23 cellular contexts compared by ENCODE assay signal in the genomic region with DNA sequence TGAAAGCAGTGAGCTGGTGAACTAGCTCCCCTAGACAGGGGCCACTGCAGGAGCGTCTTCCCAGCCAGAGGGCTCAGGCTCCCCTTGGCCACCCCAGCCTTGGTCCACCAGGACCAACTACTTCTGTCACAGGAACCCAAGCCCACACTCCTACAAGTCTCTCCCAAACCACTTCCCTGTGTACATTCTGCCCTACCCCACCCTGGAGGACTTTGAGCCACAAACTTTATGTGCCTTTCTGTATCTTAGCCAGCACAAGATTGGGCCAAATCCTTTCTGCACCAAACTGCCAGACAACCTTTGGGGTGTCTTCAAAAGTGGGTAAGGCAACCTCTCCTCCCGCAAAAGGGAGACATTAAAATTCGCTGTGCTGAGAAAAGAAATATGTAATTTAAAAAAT. TPM values are rescaled to one million over a fixed set of nuclear protein-coding genes. Genes with fewer than 3 reads are reported as not detected.
DNase-seq lines count a peak whose midpoint lies in the region; ATAC-seq and TF ChIP-seq lines count a peak whose summit lies in the region.
"Had no signal": no experiment of that assay in that cellular context is flagged by ENCODE, and none has a peak within 500 bp of the region (broad histone marks: within the 10 kb centered on the region; RNA-seq: fewer than 3 reads in every experiment).

No MANE protein-coding gene starts in this region.

- no peak overlapping the region for H3K23ac ChIP-seq in neuronal stem cell (ENCODE audit: low read depth, low read length, poor library complexity)

- no peaks in the 10 kb centered on the region for H3K9me3 Mint-ChIP-seq in GM23338
- H3K9me3 Mint-ChIP-seq: CD14-positive monocyte; CD4-positive, alpha-beta T cell; CD8-positive, alpha-beta memory T cell; H9 had no signal

- no peak overlapping the region for H4K91ac ChIP-seq in neuronal stem cell (ENCODE audit: low read depth, low read length, poor library complexity)

- no peaks in the 10 kb centered on the region for H3K9me2 ChIP-seq in GM23338 (ENCODE audit: insufficient read depth)

- H3K36me3 Mint-ChIP-seq in GM23338 (ENCODE audit: low read depth): no peaks in the 10 kb centered on the region
- H3K36me3 Mint-ChIP-seq: CD14-positive monocyte; CD8-positive, alpha-beta memory T cell had no signal

- no peaks in the 10 kb centered on the region for H3K4me1 Mint-ChIP-seq in GM23338
- H3K4me1 Mint-ChIP-seq: CD14-positive monocyte; CD8-positive, alpha-beta memory T cell; H9 had no signal

- TF ChIP-seq CTCF in GM23338 (conservative IDR thresholded peaks at IDR 0.05; ENCODE audit: low read depth in 2 of 2) (no peak), colonic mucosa (IDR thresholded peaks at IDR 0.05) (no peak)

- H3K4me3 Mint-ChIP-seq in GM23338: no peak overlapping the region
- H3K4me3 Mint-ChIP-seq: CD14-positive monocyte; CD4-positive, alpha-beta T cell; CD8-positive, alpha-beta memory T cell; H9 had no signal

- no peak for ATAC-seq in GM23338
- ATAC-seq: GM12878, HCT116 had no signal

- no CpG with 5 or more reads among the region's 3 CpGs for WGBS in neuronal stem cell (ENCODE audit: extremely low coverage in 2 of 2, insufficient read length in 2 of 2, insufficient replicate concordance in 1 of 2), 2 donors

- intact Hi-C loops in colonic mucosa (cut with DNase I): no loop called here

- H2AK5ac ChIP-seq in neuronal stem cell (ENCODE audit: low read depth, low read length): peak overlapping the region; percentile 71

- no peaks in the 10 kb centered on the region for H3F3A ChIP-seq in GM23338 (replicated peaks; ENCODE audit: low read depth)

- H3K27me3 ChIP-seq in GM23338 (ENCODE audit: insufficient read depth) (no peaks in the 10 kb centered on the region), colonic mucosa (no peaks in the 10 kb centered on the region), neuronal stem cell (ENCODE audit: control insufficient read depth in 3 of 3, insufficient read depth in 3 of 3, low read depth in 1 of 3, low read length in 3 of 3) (peaks cover 0 to 6% (median 0%) of the 10 kb centered on the region in 3 experiments)
- H3K27me3 ChIP-seq: BE2C; BLaER1 treated with 17β-estradiol and CSF1 and Interleukin-3, amounts not matched to agents 10 nM and 100 nM had no signal

- H3K4me2 ChIP-seq in GM23338 (no peak overlapping the region), neuronal stem cell (ENCODE audit: insufficient read depth, low read length, poor library complexity, severe bottlenecking) (no peak overlapping the region)
- H3K4me2 ChIP-seq: BLaER1 treated with 17β-estradiol and CSF1 and Interleukin-3, amounts not matched to agents 10 nM and 100 nM had no signal

- no peak overlapping the region for H2BK12ac ChIP-seq in neuronal stem cell (ENCODE audit: low read length)

- H3K9me3 ChIP-seq in colonic mucosa: no peaks in the 10 kb centered on the region
- H3K9me3 ChIP-seq in neuronal stem cell (replicated peaks in 1 of 2; ENCODE audit: control insufficient read depth in 2 of 2, insufficient read depth in 1 of 2, low read depth in 1 of 2, low read length in 2 of 2): no peaks in the 10 kb centered on the region
- H3K9me3 ChIP-seq: BE2C had no signal

- 0 out of 2 replicates have a peak overlapping the region, but pooled peaks have one; percentile 24 for H2AFZ ChIP-seq in GM23338
- no peak overlapping the region for H2AFZ ChIP-seq in neuronal stem cell (ENCODE audit: low read length)
- H2AFZ ChIP-seq: GM23248 had no signal

- H3K27ac ChIP-seq in GM23338 (ENCODE audit: low read depth) (no peak overlapping the region), colonic mucosa (no peak overlapping the region), neuronal stem cell (replicated peaks; ENCODE audit: low read length) (no peak overlapping the region)
- H3K27ac ChIP-seq: 22Rv1; BLaER1 treated with 17β-estradiol and CSF1 and Interleukin-3, amounts not matched to agents 10 nM and 100 nM; GM23248 had no signal

- no peak overlapping the region for H4K8ac ChIP-seq in neuronal stem cell (ENCODE audit: low read depth, low read length)

- H3K36me3 ChIP-seq in GM23338 (ENCODE audit: insufficient read depth) (no peaks in the 10 kb centered on the region), colonic mucosa (no peaks in the 10 kb centered on the region), neuronal stem cell (replicated peaks in 1 of 2; ENCODE audit: control insufficient read depth in 2 of 2, insufficient read depth in 2 of 2, low read length in 2 of 2) (no peaks in the 10 kb centered on the region)
- H3K36me3 ChIP-seq: BE2C had no signal

- H3K4ac ChIP-seq in neuronal stem cell (ENCODE audit: low read length): no peak overlapping the region

- no peaks in the 10 kb centered on the region for H4K20me1 ChIP-seq in GM23338 (replicated peaks; ENCODE audit: insufficient read depth)
- H4K20me1 ChIP-seq: BLaER1 treated with 17β-estradiol and CSF1 and Interleukin-3, amounts not matched to agents 10 nM and 100 nM had no signal

- DNase-seq in NCI-H1417 (lab: John Stamatoyannopoulos, UW) (peak in 2 of 3 experiments; percentile 26 to 41), NCI-H1417 treated with DMSO at 0.1 percent for 48 hours (lab: John Stamatoyannopoulos, UW) (no peak), GM23338 (ENCODE audit: low spot score) (no peak), colonic mucosa (peak; percentile 66), neuronal stem cell (ENCODE audit: low spot score) (no peak), middle frontal gyrus (ENCODE audit: extremely low spot score, low spot score) (no peak), NCI-H69 (lab: John Stamatoyannopoulos, UW) (no peak), islet precursor cell (no peak)
- DNase-seq: ACHN; AML-193; BE2C; CD4-positive, alpha-beta T cell; CD8-positive, alpha-beta memory T cell; DMS 273 treated with DMSO at 0.1 percent for 48 hours; EL; GDM1; GM23248; H9 had no signal

- H3K79me2 ChIP-seq in GM23338 (replicated peaks; ENCODE audit: insufficient read depth): no peaks in the 10 kb centered on the region

- no peak overlapping the region for H2BK5ac ChIP-seq in neuronal stem cell (ENCODE audit: low read length)

- H3K4me3 ChIP-seq in GM23338: no peak overlapping the region
- no peak overlapping the region for H3K4me3 ChIP-seq in colonic mucosa
- H3K4me3 ChIP-seq in neuronal stem cell (ENCODE audit: low read length in 2 of 2): no peak overlapping the region
- H3K4me3 ChIP-seq: BLaER1 treated with 17β-estradiol and CSF1 and Interleukin-3, amounts not matched to agents 10 nM and 100 nM; GM12878; GM23248 had no signal

- H3K14ac ChIP-seq in neuronal stem cell (ENCODE audit: low read length): no peak overlapping the region

- no peaks in the 10 kb centered on the region for H3K4me1 ChIP-seq in GM23338 (ENCODE audit: insufficient read depth)
- no peaks in the 10 kb centered on the region for H3K4me1 ChIP-seq in colonic mucosa
- H3K4me1 ChIP-seq in neuronal stem cell (ENCODE audit: control insufficient read depth in 2 of 2, insufficient read depth in 1 of 2, low read depth in 1 of 2, low read length in 2 of 2): no peaks in the 10 kb centered on the region
- H3K4me1 ChIP-seq: BE2C; BLaER1 treated with 17β-estradiol and CSF1 and Interleukin-3, amounts not matched to agents 10 nM and 100 nM had no signal

- no peak overlapping the region for H3K9ac ChIP-seq in colonic mucosa (ENCODE audit: low read depth in 2 of 2, low read length in 2 of 2)
- H3K9ac ChIP-seq in neuronal stem cell (ENCODE audit: low read depth, low read length, poor library complexity): no peak overlapping the region
- H3K9ac ChIP-seq: BLaER1 treated with 17β-estradiol and CSF1 and Interleukin-3, amounts not matched to agents 10 nM and 100 nM; GM23248 had no signal

- H2BK15ac ChIP-seq in neuronal stem cell (ENCODE audit: low read length): no peak overlapping the region

- peak overlapping the region; percentile 63 for H2BK120ac ChIP-seq in neuronal stem cell (ENCODE audit: low read depth, low read length)

- H3K79me1 ChIP-seq in neuronal stem cell (ENCODE audit: low read depth, low read length): no peaks in the 10 kb centered on the region

- H3K27me3 Mint-ChIP-seq in GM23338 (ENCODE audit: insufficient read depth, low read depth, poor library complexity): no peaks in the 10 kb centered on the region
- H3K27me3 Mint-ChIP-seq: CD4-positive, alpha-beta T cell had no signal

- H3K18ac ChIP-seq in neuronal stem cell (ENCODE audit: low read length): peak overlapping the region; percentile 28

- no peak overlapping the region for H3K27ac Mint-ChIP-seq in GM23338
- H3K27ac Mint-ChIP-seq: CD14-positive monocyte; CD4-positive, alpha-beta T cell; CD8-positive, alpha-beta memory T cell; H9 had no signal

TF ChIP-seq in GM23338, 12 proteins besides CTCF, POLR2A, EP300 and RAD21 (continues in another document):
- TF ChIP-seq CREB1 (CRISPR knock-in tag; IDR thresholded peaks at IDR 0.05; ENCODE audit: low read depth): no peak
- TF ChIP-seq POLR2AphosphoS5 (IDR thresholded peaks at IDR 0.05; ENCODE audit: low read depth): no peak
- TF ChIP-seq ZNF114 (CRISPR knock-in tag; IDR thresholded peaks at IDR 0.05): no peak
- TF ChIP-seq EZH2 (IDR thresholded peaks at IDR 0.05; ENCODE audit: low read depth, unreplicated experiment): no peak

RNA-seq across cellular contexts. Expression of gene EFCAB5, which starts 31.6 kb away (rescaled TPM):
- not detected in 2 replicates for total RNA-seq in GM23338 (2014; rRNA removed; shearing (Covaris generic))
- polyA plus RNA-seq in GM23338 (2016; fragmentation: Nextera tagmentation; extraction: Ambion mirVana): 0.68 and 1.1 TPM in 2 replicates
- 1 to 10 TPM; 1.3 to 1.6 TPM for total RNA-seq in colonic mucosa
- 0.28 TPM for polyA plus RNA-seq in neuronal stem cell (2013, experiment 1 of 2)
- polyA plus RNA-seq in neuronal stem cell (2013, experiment 2 of 2): 0.29 TPM
- total RNA-seq: GM23248, H9 had no signal
- polyA plus RNA-seq: CD14-positive monocyte had no signal

RNA-seq across cellular contexts. Expression of gene SSH2, which starts 43.0 kb away (rescaled TPM):
- 9.9 and 13.2 TPM in 2 replicates for total RNA-seq in GM23338 (2014; rRNA removed; shearing (Covaris generic))
- 10.9 and 12.1 TPM in 2 replicates for polyA plus RNA-seq in GM23338 (2016; fragmentation: Nextera tagmentation; extraction: Ambion mirVana)
- 10 to 100 TPM; 28.1 to 28.2 TPM for total RNA-seq in colonic mucosa
- 11.4 TPM for polyA plus RNA-seq in neuronal stem cell (2013, experiment 1 of 2)
- polyA plus RNA-seq in neuronal stem cell (2013, experiment 2 of 2): 11.9 TPM

Comparison
In these comparisons a context has a peak if more than half of its experiments do, and no peak if none do; other contexts are left out.
1. DNase-seq: peak in NCI-H1417 (2 of 3) and colonic mucosa (single experiment); none in NCI-H1417 treated with DMSO at 0.1 percent for 48 hours (single experiment), GM23338 (single experiment), neuronal stem cell (single experiment), middle frontal gyrus (single experiment), NCI-H69 (single experiment) and islet precursor cell (single experiment).